8 cellular contexts compared by ENCODE assay signal in the genomic region with DNA sequence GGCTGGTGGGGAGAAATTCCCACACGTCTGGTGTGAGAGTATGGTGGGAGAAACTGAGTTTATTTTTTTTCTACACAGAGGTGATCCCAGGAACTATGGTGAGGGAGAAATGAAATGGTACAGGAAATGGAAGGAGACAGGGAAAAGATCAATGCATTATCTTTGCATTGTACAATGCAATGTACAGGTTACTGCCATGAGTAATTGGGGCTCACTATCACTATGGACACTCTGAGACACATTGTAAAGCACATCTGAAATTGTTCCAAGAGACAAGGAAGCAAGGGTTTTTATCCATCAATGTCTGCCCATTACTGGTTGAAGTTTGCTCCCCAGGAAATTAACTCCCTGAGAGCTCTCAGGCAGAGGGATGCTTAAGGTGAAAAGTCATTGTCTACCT. TPM values are rescaled to one million over a fixed set of nuclear protein-coding genes. Genes with fewer than 3 reads are reported as not detected.
"Had no signal": no experiment of that assay in that cellular context is flagged by ENCODE, and none has a peak within 500 bp of the region (broad histone marks: within the 10 kb centered on the region; RNA-seq: fewer than 3 reads in every experiment).

No MANE protein-coding gene starts in this region.

- H3K27ac ChIP-seq: HL-60, KMS-11 had no signal

- ATAC-seq: K562 had no signal

- DNase-seq: IMR-90, KBM-7, KG1 had no signal

- H3K4me2 ChIP-seq: KMS-11 had no signal

- H3K9ac ChIP-seq: KMS-11 had no signal

- FAIRE-seq: HTR-8/SVneo, K562 had no signal

- H3K4me3 ChIP-seq: K562 had no signal

RNA-seq across cellular contexts. Expression of gene FAM184A, which starts 21.7 kb away (rescaled TPM):
- total RNA-seq: HT-29, IMR-90 had no signal
